Comparison of ENCODE assay signal across 8 cellular contexts in genomic region chr5:172716796-172717313, GRCh38. TPM values are rescaled to one million over a fixed set of nuclear protein-coding genes. Genes with fewer than 3 reads are reported as not detected.
DNase-seq lines count a peak whose midpoint lies in the region; ATAC-seq lines count a peak whose summit lies in the region.

No MANE protein-coding gene starts in this region.

- no peaks in the 10 kb centered on the region for H3K9me3 Mint-ChIP-seq in activated CD8-positive, alpha-beta T cell treated with anti-CD3 and anti-CD28 coated beads, Interleukin-2, amount 10 ng/mL, durations not matched to agents 7 days and 5 days (ENCODE audit: insufficient read depth)

- CTCF ChIA-PET in activated CD8-positive, alpha-beta T cell treated with anti-CD3 and anti-CD28 coated beads, Interleukin-2, amount 10 ng/mL, durations not matched to agents 7 days and 5 days (lab: Charles Lee): interaction anchor here (0.8 to 2.0 kb wide), 13 partner anchors 11 to 245 kb away, joined by 3 to 42 read pairs (median 6); partner anchors contain the start of gene DUSP1

- ATAC-seq in HG02571 (IDR thresholded peaks at IDR 0.05; ENCODE audit: unreplicated experiment): peak; percentile 43
- ATAC-seq in activated CD8-positive, alpha-beta T cell treated with anti-CD3 and anti-CD28 coated beads, Interleukin-2, amount 10 ng/mL, durations not matched to agents 7 days and 5 days: peak; percentile 76
- ATAC-seq in GM21825 (IDR thresholded peaks at IDR 0.05; ENCODE audit: unreplicated experiment): no peak

- H3K4me1 Mint-ChIP-seq in activated CD8-positive, alpha-beta T cell treated with anti-CD3 and anti-CD28 coated beads, Interleukin-2, amount 10 ng/mL, durations not matched to agents 7 days and 5 days (ENCODE audit: low read depth): peaks cover 7% of the 10 kb centered on the region

- peak; percentile 73 for DNase-seq in COR-L47 (lab: John Stamatoyannopoulos, UW)
- DNase-seq in NCI-H526 (lab: John Stamatoyannopoulos, UW): peak; percentile 41 to 76
- peak; percentile 85 for DNase-seq in activated CD8-positive, alpha-beta T cell treated with anti-CD3 and anti-CD28 coated beads, Interleukin-2, amount 10 ng/mL, durations not matched to agents 7 days and 5 days
- peak; percentile 77 for DNase-seq in effector CD8-positive, alpha-beta T cell (lab: John Stamatoyannopoulos, UW)
- peak; percentile 87 for DNase-seq in medulla oblongata (ENCODE audit: extremely low spot score)
- peak; percentile 38 for DNase-seq in stimulated activated CD8-positive, alpha-beta memory T cell treated with anti-CD3 and anti-CD28 coated beads, Interleukin-12 subunit alpha, Interleukin-12 subunit beta, amount 100 ng/mL, for 24 hours (ENCODE audit: extremely low read depth)

- no peaks in the 10 kb centered on the region for H3K36me3 Mint-ChIP-seq in activated CD8-positive, alpha-beta T cell treated with anti-CD3 and anti-CD28 coated beads, Interleukin-2, amount 10 ng/mL, durations not matched to agents 7 days and 5 days (ENCODE audit: low read depth)

- no peak overlapping the region for H3K27ac Mint-ChIP-seq in activated CD8-positive, alpha-beta T cell treated with anti-CD3 and anti-CD28 coated beads, Interleukin-2, amount 10 ng/mL, durations not matched to agents 7 days and 5 days

- H3K4me3 Mint-ChIP-seq in activated CD8-positive, alpha-beta T cell treated with anti-CD3 and anti-CD28 coated beads, Interleukin-2, amount 10 ng/mL, durations not matched to agents 7 days and 5 days: no peak overlapping the region

- POLR2A ChIA-PET in activated CD8-positive, alpha-beta T cell treated with anti-CD3 and anti-CD28 coated beads, Interleukin-2, amount 10 ng/mL, durations not matched to agents 7 days and 5 days (lab: Charles Lee): interaction anchor here (0.8 to 1.2 kb wide), 2 partner anchors 48 to 54 kb away, joined by 3 to 5 read pairs; partner anchors contain the start of gene DUSP1

- no peaks in the 10 kb centered on the region for H3K27me3 Mint-ChIP-seq in activated CD8-positive, alpha-beta T cell treated with anti-CD3 and anti-CD28 coated beads, Interleukin-2, amount 10 ng/mL, durations not matched to agents 7 days and 5 days (ENCODE audit: low read depth)

RNA-seq across cellular contexts. Expression of gene DUSP1, which starts 54.1 kb away (rescaled TPM):
- total RNA-seq in activated CD8-positive, alpha-beta T cell treated with anti-CD3 and anti-CD28 coated beads, Interleukin-2, amount 10 ng/mL, durations not matched to agents 7 days and 5 days: 10 to 100 TPM; 55.6 to 56.6 TPM
